15 cellular contexts compared by ENCODE assay signal in genomic region chr12:88816201-88816600, GRCh38.
A peak's percentile ranks its signal among the peaks of the same experiment; 100 is the strongest.
DNase-seq lines count a peak whose midpoint lies in the region; ATAC-seq and TF ChIP-seq lines count a peak whose summit lies in the region.
"Had no signal": no experiment of that assay in that cellular context is flagged by ENCODE, and none has a peak within 500 bp of the region (broad histone marks: within the 10 kb centered on the region; RNA-seq: fewer than 3 reads in every experiment).

No MANE protein-coding gene starts in this region.

- no peaks in the 10 kb centered on the region for H3K9me3 ChIP-seq in PC-9 (ENCODE audit: insufficient read depth, low read depth)
- no peaks in the 10 kb centered on the region for H3K9me3 ChIP-seq in left lung
- no peaks in the 10 kb centered on the region for H3K9me3 ChIP-seq in SJCRH30 (replicated peaks)
- H3K9me3 ChIP-seq: mucosa of descending colon, Peyer's patch, thoracic aorta had no signal

- TF ChIP-seq CTCF in PC-9 (conservative IDR thresholded peaks at IDR 0.05) (no peak), left lung (IDR thresholded peaks at IDR 0.05) (no peak)

- DNase-seq in DMS53 (lab: John Stamatoyannopoulos, UW), result peak; percentile 57
- peak; percentile 15 for DNase-seq in HPDE6-E6E7 (ENCODE audit: extremely low spot score)
- peak; percentile 3 to 80 for DNase-seq in PC-9
- no peak for DNase-seq in left lung
- DNase-seq in stimulated activated CD4-positive, alpha-beta T cell treated with anti-CD3 and anti-CD28 coated beads, Interleukin-4, amount 100 ng/mL, for 24 hours, result no peak
- DNase-seq in SJCRH30, result no peak
- DNase-seq: mucosa of descending colon; NCI-H1436 treated with DMSO at 0.1 percent for 48 hours; NCI-H524 treated with DMSO at 0.1 percent for 48 hours; Peyer's patch; stimulated activated CD4-positive, alpha-beta T cell treated with anti-CD3 and anti-CD28 coated beads, Interleukin-2, amount 100 ng/mL, for 48 hours; stimulated activated CD8-positive, alpha-beta memory T cell treated with anti-CD3 and anti-CD28 coated beads, Interleukin-4, amount 100 ng/mL, for 48 hours had no signal

- H4K20me1 ChIP-seq in PC-9 (ENCODE audit: insufficient read depth), result no peaks in the 10 kb centered on the region

- H3K36me3 ChIP-seq in PC-9 (ENCODE audit: low read depth), result no peaks in the 10 kb centered on the region
- H3K36me3 ChIP-seq in left lung, result no peaks in the 10 kb centered on the region
- H3K36me3 ChIP-seq in SJCRH30, result no peaks in the 10 kb centered on the region
- H3K36me3 ChIP-seq: Peyer's patch, thoracic aorta had no signal

- H3F3A ChIP-seq in PC-9 (ENCODE audit: insufficient read depth, low read depth), result peaks cover 4% of the 10 kb centered on the region

- peak overlapping the region; percentile 76 for H3K4me2 ChIP-seq in PC-9

- H3K79me2 ChIP-seq in PC-9 (ENCODE audit: low read depth), result no peaks in the 10 kb centered on the region

- H3K9me2 ChIP-seq in PC-9 (ENCODE audit: insufficient read depth), result no peaks in the 10 kb centered on the region; the same call in 1 of the 2 replicates

- H3K27ac ChIP-seq in PC-9 (peak overlapping the region; percentile 66), left lung (no peak overlapping the region), SJCRH30 (no peak overlapping the region)
- H3K27ac ChIP-seq: Peyer's patch, thoracic aorta had no signal

- BruUV-seq in PC-9 (replicated peaks; lab: Mats Ljungman, UMichigan), result no TSS peak

- H3K4me3 ChIP-seq in PC-9, result peak overlapping the region; percentile 40; the same call in 1 of the 2 replicates
- H3K4me3 ChIP-seq in left lung, result no peak overlapping the region
- no peak overlapping the region for H3K4me3 ChIP-seq in SJCRH30
- H3K4me3 ChIP-seq: mucosa of descending colon, Peyer's patch, thoracic aorta had no signal

- H3K4me1 ChIP-seq in PC-9 (replicated peaks; ENCODE audit: insufficient read depth), result peaks cover 25% of the 10 kb centered on the region
- H3K4me1 ChIP-seq in left lung, result peaks cover 0 to 3% of the 10 kb centered on the region in 2 donors
- H3K4me1 ChIP-seq in SJCRH30, result peaks cover 10% of the 10 kb centered on the region
- H3K4me1 ChIP-seq: Peyer's patch had no signal

- intact Hi-C loops in PC-9 (cut with micrococcal nuclease; ENCODE audit: unreplicated experiment), result no loop called here
- intact Hi-C loops in left lung (cut with DNase I), result no loop called here

- peak overlapping the region; percentile 10 for H2AFZ ChIP-seq in PC-9

- H3K27me3 ChIP-seq in PC-9 (ENCODE audit: insufficient read depth, low read depth), result no peaks in the 10 kb centered on the region
- no peaks in the 10 kb centered on the region for H3K27me3 ChIP-seq in left lung
- no peaks in the 10 kb centered on the region for H3K27me3 ChIP-seq in SJCRH30
- H3K27me3 ChIP-seq: Peyer's patch had no signal

- POLR2A ChIA-PET in PC-9 (lab: Charles Lee; ENCODE audit: unreplicated experiment), result interaction anchor here (0.6 kb wide), 2 partner anchors 367 to 763 kb away, joined by 5 to 19 read pairs; no protein-coding TSS in a partner anchor

- peak; percentile 73 for ATAC-seq in left lung
- no peak for ATAC-seq in GM18861 (IDR thresholded peaks at IDR 0.05; ENCODE audit: unreplicated experiment)
- no peak for ATAC-seq in HG03565 (IDR thresholded peaks at IDR 0.05; ENCODE audit: unreplicated experiment)
- ATAC-seq: mucosa of descending colon had no signal

- CTCF ChIA-PET in PC-9 (lab: Charles Lee), result no interaction called here

Comparison
In these comparisons a context has a peak if more than half of its experiments do, and no peak if none do; other contexts are left out.
1. DNase-seq: peak in DMS53 (single experiment), HPDE6-E6E7 (single experiment) and PC-9 (2 of 2); none in left lung (0 of 2), stimulated activated CD4-positive, alpha-beta T cell treated with anti-CD3 and anti-CD28 coated beads, Interleukin-4, amount 100 ng/mL, for 24 hours (single experiment) and SJCRH30 (0 of 2).